ENCODE assay signal across 8 cellular contexts in genomic region chr9:97982719-97983523, GRCh38. TPM values are rescaled to one million over a fixed set of nuclear protein-coding genes. Genes with fewer than 3 reads are reported as not detected.
DNase-seq lines count a peak whose midpoint lies in the region; ATAC-seq, FAIRE-seq and TF ChIP-seq lines count a peak whose summit lies in the region.

Gene ANP32B (plus strand): TSS chr9:97983341. CDS start chr9:97983556, 215 bp downstream.

- peak; percentile 85 to 97 (median 90) for TF ChIP-seq CTCF in prostate gland (IDR thresholded peaks at IDR 0.05)

- no peaks in the 10 kb centered on the region for H3K36me3 ChIP-seq in prostate gland

- WGBS in prostate gland: under 1% methylated on average over 66 of the region's 100 CpGs

- ATAC-seq in HG02759 (IDR thresholded peaks at IDR 0.05; ENCODE audit: unreplicated experiment) (peak; percentile 67), left cardiac atrium (peak; percentile 91 to 95)

- H3K9me3 ChIP-seq in prostate gland: no peaks in the 10 kb centered on the region

- peak within 1 kb of the TSS; percentile 95 to 97 for H3K4me3 ChIP-seq in prostate gland

- FAIRE-seq in GM12892 (lab: Jason Lieb, UNC): peak; percentile 97

- H3K4me1 ChIP-seq in prostate gland (replicated peaks): peaks cover 9% of the 10 kb centered on the region

- DNase-seq in GM12892 (ENCODE audit: insufficient read length) (peak; percentile 78), NCI-H1417 (lab: John Stamatoyannopoulos, UW) (peak; percentile 79 to 97 (median 97)), amniotic epithelial cell (ENCODE audit: low read depth) (peak; percentile 74), left cardiac atrium (peak; percentile 93), prostate gland (ENCODE audit: low spot score) (peak; percentile 85), ureter (ENCODE audit: low spot score) (peak; percentile 92)

- H3K27ac ChIP-seq in prostate gland: peak within 1 kb of the TSS; percentile 97 to 99

- intact Hi-C loops in T-helper 1 cell treated with Interleukin-12 subunit alpha and Interleukin-12 subunit beta and Interleukin-4 antibody, amounts not matched to agents 30 ng/mL and 1 ng/mL, for 36 hours (cut with micrococcal nuclease): loop anchor here (1.0 to 10.0 kb wide), 13 partner anchors 28 to 1242 kb away; partner anchors contain the start of genes ALG2, HEMGN, NANS and NCBP1
- intact Hi-C loops in left cardiac atrium (cut with DNase I) (loop anchor here in 1 of 2 donors (2.0 to 10.0 kb wide), 3 partner anchors 52 to 274 kb away; partner anchors contain the start of genes TBC1D2 and TRMO), prostate gland (cut with DNase I) (loop anchor here (2.0 kb wide), 1 partner anchor 60 kb away; the partner anchor contains the start of gene TRMO)

- no peaks in the 10 kb centered on the region for H3K27me3 ChIP-seq in prostate gland (replicated peaks; ENCODE audit: insufficient read depth)

- no peak for TF ChIP-seq POLR2A in GM12892 (IDR thresholded peaks at IDR 0.05; ENCODE audit: low read depth, low read length)
- TF ChIP-seq POLR2A in prostate gland (IDR thresholded peaks at IDR 0.05): peak; percentile 35

RNA-seq across cellular contexts. Expression of gene ANP32B, which starts in this region (rescaled TPM):
- polyA plus RNA-seq in GM12892 (2012; ENCODE audit: missing spikeins): 277 TPM
- 232 and 236 TPM in 2 replicates for total RNA-seq in T-helper 1 cell treated with Interleukin-12 subunit alpha and Interleukin-12 subunit beta and Interleukin-4 antibody, amounts not matched to agents 30 ng/mL and 1 ng/mL, for 36 hours
- total RNA-seq in left cardiac atrium (10 to 100 TPM; 55.2 to 70.2 TPM), prostate gland (10 to 100 TPM; 22.5 to 25.1 TPM), ureter (136 TPM)

Comparison
In these comparisons a context has a peak if more than half of its experiments do, and no peak if none do; other contexts are left out.
1. Peak in every context shown above with its lines: DNase-seq, ATAC-seq, H3K4me3 ChIP-seq and H3K27ac ChIP-seq.